Comparison of ENCODE assay signal across 1 cellular context in the genomic region with DNA sequence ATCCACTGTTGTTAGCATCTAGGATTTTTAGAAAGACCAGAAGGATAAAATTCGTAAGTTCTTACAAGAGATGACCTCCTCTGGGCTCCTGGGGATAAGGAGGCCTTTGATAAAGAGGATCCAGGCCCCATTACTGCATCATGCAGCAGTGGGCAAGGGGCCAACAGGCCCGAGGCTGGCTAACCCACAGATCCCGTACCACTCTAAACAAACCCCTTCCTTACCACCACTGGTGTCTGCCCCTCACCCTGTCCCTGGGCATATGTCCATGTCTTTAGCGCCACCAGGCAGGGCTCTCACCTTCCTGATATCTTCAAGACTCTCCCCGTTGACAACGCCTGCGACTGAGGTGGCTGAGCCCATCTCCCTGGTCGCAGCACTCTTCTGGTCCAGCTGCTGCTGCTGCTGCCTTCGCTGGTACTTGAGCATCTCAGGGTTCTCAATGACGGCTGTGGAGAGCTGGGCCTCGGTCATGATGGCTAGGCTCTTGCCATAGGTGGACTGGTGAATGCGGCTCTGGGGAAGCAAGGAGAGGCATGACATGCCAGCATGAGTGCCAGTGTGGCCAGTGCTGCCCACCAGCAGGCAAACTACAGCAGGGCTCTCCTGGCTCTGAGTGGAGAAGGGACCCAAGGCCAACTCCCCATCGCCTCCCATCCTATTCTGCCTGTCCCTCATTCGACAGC.
TF ChIP-seq lines count a peak whose summit lies in the region.

No MANE protein-coding gene starts in this region.

TF ChIP-seq in K562, 482 proteins besides CTCF, POLR2A, EP300 and RAD21 (continued from another document):
- TF ChIP-seq MYC (IDR thresholded peaks at IDR 0.05; ENCODE audit: low read depth, low read length), result no peak
- peak; percentile 68; the same call in 1 of the 2 replicates for TF ChIP-seq MYC (CRISPR knock-in tag; IDR thresholded peaks at IDR 0.05; ENCODE audit: borderline replicate concordance, low read depth)
- TF ChIP-seq CBFB (CRISPR knock-in tag; IDR thresholded peaks at IDR 0.05), result peak; percentile 76; the same call in 1 of the 2 replicates
- TF ChIP-seq LEF1 (IDR thresholded peaks at IDR 0.05), result no peak
- no peak for TF ChIP-seq RFX1 (IDR thresholded peaks at IDR 0.05)
- TF ChIP-seq POLR2G (IDR thresholded peaks at IDR 0.05; ENCODE audit: low read depth, low read length), result 0 out of 2 replicates have a peak, but pooled peaks have one; percentile 38
- TF ChIP-seq, protein P1, sequence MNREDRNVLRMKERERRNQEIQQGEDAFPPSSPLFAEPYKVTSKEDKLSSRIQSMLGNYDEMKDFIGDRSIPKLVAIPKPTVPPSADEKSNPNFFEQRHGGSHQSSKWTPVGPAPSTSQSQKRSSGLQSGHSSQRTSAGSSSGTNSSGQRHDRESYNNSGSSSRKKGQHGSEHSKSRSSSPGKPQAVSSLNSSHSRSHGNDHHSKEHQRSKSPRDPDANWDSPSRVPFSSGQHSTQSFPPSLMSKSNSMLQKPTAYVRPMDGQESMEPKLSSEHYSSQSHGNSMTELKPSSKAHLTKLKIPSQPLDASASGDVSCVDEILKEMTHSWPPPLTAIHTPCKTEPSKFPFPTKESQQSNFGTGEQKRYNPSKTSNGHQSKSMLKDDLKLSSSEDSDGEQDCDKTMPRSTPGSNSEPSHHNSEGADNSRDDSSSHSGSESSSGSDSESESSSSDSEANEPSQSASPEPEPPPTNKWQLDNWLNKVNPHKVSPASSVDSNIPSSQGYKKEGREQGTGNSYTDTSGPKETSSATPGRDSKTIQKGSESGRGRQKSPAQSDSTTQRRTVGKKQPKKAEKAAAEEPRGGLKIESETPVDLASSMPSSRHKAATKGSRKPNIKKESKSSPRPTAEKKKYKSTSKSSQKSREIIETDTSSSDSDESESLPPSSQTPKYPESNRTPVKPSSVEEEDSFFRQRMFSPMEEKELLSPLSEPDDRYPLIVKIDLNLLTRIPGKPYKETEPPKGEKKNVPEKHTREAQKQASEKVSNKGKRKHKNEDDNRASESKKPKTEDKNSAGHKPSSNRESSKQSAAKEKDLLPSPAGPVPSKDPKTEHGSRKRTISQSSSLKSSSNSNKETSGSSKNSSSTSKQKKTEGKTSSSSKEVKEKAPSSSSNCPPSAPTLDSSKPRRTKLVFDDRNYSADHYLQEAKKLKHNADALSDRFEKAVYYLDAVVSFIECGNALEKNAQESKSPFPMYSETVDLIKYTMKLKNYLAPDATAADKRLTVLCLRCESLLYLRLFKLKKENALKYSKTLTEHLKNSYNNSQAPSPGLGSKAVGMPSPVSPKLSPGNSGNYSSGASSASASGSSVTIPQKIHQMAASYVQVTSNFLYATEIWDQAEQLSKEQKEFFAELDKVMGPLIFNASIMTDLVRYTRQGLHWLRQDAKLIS (CRISPR knock-in tag; IDR thresholded peaks at IDR 0.05), result no peak
- TF ChIP-seq, protein P2, sequence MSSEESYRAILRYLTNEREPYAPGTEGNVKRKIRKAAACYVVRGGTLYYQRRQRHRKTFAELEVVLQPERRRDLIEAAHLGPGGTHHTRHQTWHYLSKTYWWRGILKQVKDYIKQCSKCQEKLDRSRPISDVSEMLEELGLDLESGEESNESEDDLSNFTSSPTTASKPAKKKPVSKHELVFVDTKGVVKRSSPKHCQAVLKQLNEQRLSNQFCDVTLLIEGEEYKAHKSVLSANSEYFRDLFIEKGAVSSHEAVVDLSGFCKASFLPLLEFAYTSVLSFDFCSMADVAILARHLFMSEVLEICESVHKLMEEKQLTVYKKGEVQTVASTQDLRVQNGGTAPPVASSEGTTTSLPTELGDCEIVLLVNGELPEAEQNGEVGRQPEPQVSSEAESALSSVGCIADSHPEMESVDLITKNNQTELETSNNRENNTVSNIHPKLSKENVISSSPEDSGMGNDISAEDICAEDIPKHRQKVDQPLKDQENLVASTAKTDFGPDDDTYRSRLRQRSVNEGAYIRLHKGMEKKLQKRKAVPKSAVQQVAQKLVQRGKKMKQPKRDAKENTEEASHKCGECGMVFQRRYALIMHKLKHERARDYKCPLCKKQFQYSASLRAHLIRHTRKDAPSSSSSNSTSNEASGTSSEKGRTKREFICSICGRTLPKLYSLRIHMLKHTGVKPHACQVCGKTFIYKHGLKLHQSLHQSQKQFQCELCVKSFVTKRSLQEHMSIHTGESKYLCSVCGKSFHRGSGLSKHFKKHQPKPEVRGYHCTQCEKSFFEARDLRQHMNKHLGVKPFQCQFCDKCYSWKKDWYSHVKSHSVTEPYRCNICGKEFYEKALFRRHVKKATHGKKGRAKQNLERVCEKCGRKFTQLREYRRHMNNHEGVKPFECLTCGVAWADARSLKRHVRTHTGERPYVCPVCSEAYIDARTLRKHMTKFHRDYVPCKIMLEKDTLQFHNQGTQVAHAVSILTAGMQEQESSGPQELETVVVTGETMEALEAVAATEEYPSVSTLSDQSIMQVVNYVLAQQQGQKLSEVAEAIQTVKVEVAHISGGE (CRISPR knock-in tag; IDR thresholded peaks at IDR 0.05), result 0 out of 6 replicates have a peak, but pooled peaks of 1 of the 3 experiments have one; percentile 35
- TF ChIP-seq ZNF12 (CRISPR knock-in tag; IDR thresholded peaks at IDR 0.05), result 0 out of 2 replicates have a peak, but pooled peaks have one; percentile 58
- TF ChIP-seq, protein P3, sequence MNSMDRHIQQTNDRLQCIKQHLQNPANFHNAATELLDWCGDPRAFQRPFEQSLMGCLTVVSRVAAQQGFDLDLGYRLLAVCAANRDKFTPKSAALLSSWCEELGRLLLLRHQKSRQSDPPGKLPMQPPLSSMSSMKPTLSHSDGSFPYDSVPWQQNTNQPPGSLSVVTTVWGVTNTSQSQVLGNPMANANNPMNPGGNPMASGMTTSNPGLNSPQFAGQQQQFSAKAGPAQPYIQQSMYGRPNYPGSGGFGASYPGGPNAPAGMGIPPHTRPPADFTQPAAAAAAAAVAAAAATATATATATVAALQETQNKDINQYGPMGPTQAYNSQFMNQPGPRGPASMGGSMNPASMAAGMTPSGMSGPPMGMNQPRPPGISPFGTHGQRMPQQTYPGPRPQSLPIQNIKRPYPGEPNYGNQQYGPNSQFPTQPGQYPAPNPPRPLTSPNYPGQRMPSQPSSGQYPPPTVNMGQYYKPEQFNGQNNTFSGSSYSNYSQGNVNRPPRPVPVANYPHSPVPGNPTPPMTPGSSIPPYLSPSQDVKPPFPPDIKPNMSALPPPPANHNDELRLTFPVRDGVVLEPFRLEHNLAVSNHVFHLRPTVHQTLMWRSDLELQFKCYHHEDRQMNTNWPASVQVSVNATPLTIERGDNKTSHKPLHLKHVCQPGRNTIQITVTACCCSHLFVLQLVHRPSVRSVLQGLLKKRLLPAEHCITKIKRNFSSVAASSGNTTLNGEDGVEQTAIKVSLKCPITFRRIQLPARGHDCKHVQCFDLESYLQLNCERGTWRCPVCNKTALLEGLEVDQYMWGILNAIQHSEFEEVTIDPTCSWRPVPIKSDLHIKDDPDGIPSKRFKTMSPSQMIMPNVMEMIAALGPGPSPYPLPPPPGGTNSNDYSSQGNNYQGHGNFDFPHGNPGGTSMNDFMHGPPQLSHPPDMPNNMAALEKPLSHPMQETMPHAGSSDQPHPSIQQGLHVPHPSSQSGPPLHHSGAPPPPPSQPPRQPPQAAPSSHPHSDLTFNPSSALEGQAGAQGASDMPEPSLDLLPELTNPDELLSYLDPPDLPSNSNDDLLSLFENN (IDR thresholded peaks at IDR 0.05; ENCODE audit: low read depth in 2 of 2, low read length in 2 of 2), result no peak
- peak; percentile 46; the same call in 1 of the 2 replicates for TF ChIP-seq STAG1 (CRISPR knock-in tag; IDR thresholded peaks at IDR 0.05; ENCODE audit: borderline replicate concordance)
- TF ChIP-seq, protein P4, sequence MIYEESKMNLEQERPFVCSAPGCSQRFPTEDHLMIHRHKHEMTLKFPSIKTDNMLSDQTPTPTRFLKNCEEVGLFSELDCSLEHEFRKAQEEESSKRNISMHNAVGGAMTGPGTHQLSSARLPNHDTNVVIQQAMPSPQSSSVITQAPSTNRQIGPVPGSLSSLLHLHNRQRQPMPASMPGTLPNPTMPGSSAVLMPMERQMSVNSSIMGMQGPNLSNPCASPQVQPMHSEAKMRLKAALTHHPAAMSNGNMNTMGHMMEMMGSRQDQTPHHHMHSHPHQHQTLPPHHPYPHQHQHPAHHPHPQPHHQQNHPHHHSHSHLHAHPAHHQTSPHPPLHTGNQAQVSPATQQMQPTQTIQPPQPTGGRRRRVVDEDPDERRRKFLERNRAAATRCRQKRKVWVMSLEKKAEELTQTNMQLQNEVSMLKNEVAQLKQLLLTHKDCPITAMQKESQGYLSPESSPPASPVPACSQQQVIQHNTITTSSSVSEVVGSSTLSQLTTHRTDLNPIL (CRISPR knock-in tag; IDR thresholded peaks at IDR 0.05), result no peak
- TF ChIP-seq ERF (CRISPR knock-in tag; IDR thresholded peaks at IDR 0.05), result peak; percentile 45; the same call in 1 of the 2 replicates
- no peak for TF ChIP-seq CEBPG (CRISPR knock-in tag; IDR thresholded peaks at IDR 0.05)
- TF ChIP-seq CEBPG (tag; conservative IDR thresholded peaks at IDR 0.05 in 1 of 2, IDR thresholded peaks at IDR 0.05 in 1 of 2), result no peak
- TF ChIP-seq NR1H2 (CRISPR knock-in tag; IDR thresholded peaks at IDR 0.05), result no peak
- TF ChIP-seq FOXJ3 (CRISPR knock-in tag; IDR thresholded peaks at IDR 0.05), result peak; percentile 50; the same call in 1 of the 2 replicates
- TF ChIP-seq ZC3H4 (CRISPR knock-in tag; IDR thresholded peaks at IDR 0.05; ENCODE audit: borderline replicate concordance), result peak; percentile 95; the same call in 1 of the 2 replicates
- TF ChIP-seq MTF1 (CRISPR knock-in tag; IDR thresholded peaks at IDR 0.05; ENCODE audit: borderline replicate concordance), result 0 out of 2 replicates have a peak, but pooled peaks have one; percentile 46
- TF ChIP-seq, protein P5, sequence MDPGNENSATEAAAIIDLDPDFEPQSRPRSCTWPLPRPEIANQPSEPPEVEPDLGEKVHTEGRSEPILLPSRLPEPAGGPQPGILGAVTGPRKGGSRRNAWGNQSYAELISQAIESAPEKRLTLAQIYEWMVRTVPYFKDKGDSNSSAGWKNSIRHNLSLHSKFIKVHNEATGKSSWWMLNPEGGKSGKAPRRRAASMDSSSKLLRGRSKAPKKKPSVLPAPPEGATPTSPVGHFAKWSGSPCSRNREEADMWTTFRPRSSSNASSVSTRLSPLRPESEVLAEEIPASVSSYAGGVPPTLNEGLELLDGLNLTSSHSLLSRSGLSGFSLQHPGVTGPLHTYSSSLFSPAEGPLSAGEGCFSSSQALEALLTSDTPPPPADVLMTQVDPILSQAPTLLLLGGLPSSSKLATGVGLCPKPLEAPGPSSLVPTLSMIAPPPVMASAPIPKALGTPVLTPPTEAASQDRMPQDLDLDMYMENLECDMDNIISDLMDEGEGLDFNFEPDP (CRISPR knock-in tag; IDR thresholded peaks at IDR 0.05), result no peak
- peak; percentile 14; the same call in 1 of the 2 replicates for TF ChIP-seq ZNF764 (CRISPR knock-in tag; IDR thresholded peaks at IDR 0.05; ENCODE audit: low read depth)
- peak; percentile 45 for TF ChIP-seq SNRNP70 (optimal IDR thresholded peaks at IDR 0.05; ENCODE audit: low read depth, low read length)
- TF ChIP-seq TEAD4 (IDR thresholded peaks at IDR 0.05; ENCODE audit: low read length), result no peak
- TF ChIP-seq TEAD4 (CRISPR knock-in tag; IDR thresholded peaks at IDR 0.05; ENCODE audit: borderline replicate concordance), result no peak
- TF ChIP-seq GATA2 (CRISPR knock-in tag; IDR thresholded peaks at IDR 0.05), result no peak
- peak; percentile 26 for TF ChIP-seq RBBP5 (IDR thresholded peaks at IDR 0.05; ENCODE audit: borderline replicate concordance, insufficient read depth, low read length, poor library complexity, severe bottlenecking)
- peak; percentile 14; the same call in 1 of the 2 replicates for TF ChIP-seq IRF2 (CRISPR knock-in tag; IDR thresholded peaks at IDR 0.05)
